In the genomic region with DNA sequence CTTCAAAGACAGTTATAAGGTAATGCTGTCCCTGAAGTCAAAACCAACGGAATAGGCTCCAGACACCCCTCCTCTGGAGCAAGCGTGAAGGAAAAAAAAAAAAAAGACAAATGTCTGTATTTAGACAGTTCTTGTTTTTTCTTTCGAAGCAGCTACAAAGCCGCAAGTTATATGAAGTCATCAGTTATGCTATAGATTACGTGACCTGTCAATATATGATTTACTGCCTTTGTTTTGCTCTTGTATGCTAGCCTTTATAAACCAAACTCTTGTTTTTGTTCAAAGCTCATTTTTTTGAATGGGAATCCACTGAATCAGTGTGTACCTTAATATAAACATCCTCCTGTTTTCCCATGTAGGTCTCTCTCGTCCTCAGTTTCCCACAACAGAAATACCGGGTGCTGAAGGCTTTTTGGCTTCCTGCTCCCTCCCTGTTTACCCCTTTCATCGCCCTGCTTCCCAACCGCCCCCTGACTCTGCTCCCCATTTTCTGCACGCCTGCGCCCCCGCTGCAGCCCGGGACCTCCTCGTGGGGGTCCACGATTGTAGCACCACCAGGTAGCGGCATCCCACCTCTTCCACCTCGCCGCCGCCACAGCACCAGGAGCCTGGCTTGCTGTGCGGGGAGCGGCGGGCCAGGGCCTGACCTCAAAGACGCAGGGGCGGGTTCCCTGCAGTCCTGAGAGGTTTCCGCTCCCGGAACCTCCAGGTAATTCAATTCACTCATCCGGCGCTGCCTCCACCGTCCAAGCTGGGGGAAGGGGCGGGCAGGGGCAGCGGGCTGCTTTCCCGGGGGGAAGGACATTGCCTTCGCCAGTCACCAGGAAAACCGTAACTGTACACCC, we compare ENCODE assay signal across 24 cellular contexts.
"Had no signal": no experiment of that assay in that cellular context is flagged by ENCODE, and none has a peak within 500 bp of the region (broad histone marks: within the 10 kb centered on the region; RNA-seq: fewer than 3 reads in every experiment).

No MANE protein-coding gene starts in this region.

- H3K4me1 Mint-ChIP-seq: endodermal cell, nephron progenitor cell had no signal

- FAIRE-seq: urothelium cell line had no signal

- H3K36me3 ChIP-seq: breast epithelium, esophagus muscularis mucosa, heart right ventricle, left lung, transverse colon had no signal

- H3K27ac ChIP-seq: breast epithelium, esophagus muscularis mucosa, foreskin keratinocyte, heart right ventricle, left lung, transverse colon had no signal

- DNase-seq: activated CD4-positive, alpha-beta T cell treated with anti-CD3 and anti-CD28 coated beads for 48 hours; activated CD4-positive, alpha-beta T cell treated with anti-CD3 and anti-CD28 coated beads, Interleukin-2, amount 50 U/mL, for 48 hours; activated CD8-positive, alpha-beta memory T cell treated with anti-CD3 and anti-CD28 coated beads, Interleukin-2, amount 50 U/mL, for 4 hours; activated effector memory CD4-positive, alpha-beta T cell treated with anti-CD3 and anti-CD28 coated beads, Interleukin-2, amount 50 U/mL, for 16 hours; activated naive CD4-positive, alpha-beta T cell treated with anti-CD3 and anti-CD28 coated beads, Interleukin-2, amount 10 ng/mL, durations not matched to agents 7 days and 5 days; activated T-cell treated with anti-CD3 and anti-CD28 coated beads, Interleukin-2, amount 50 U/mL, for 1 hour; central memory CD4-positive, alpha-beta T cell; endodermal cell; foreskin keratinocyte; heart right ventricle; kidney glomerular epithelial cell; nephron progenitor cell; nucleus accumbens; stimulated activated CD4-positive, alpha-beta T cell treated with anti-CD3 and anti-CD28 coated beads, Interleukin-15, amount 100 ng/mL, for 24 hours; stimulated activated CD4-positive, alpha-beta T cell treated with anti-CD3 and anti-CD28 coated beads, Interleukin-2, amount 100 ng/mL, for 24 hours; stimulated activated naive CD4-positive, alpha-beta T cell treated with Interleukin-2 at 50 U/mL for 16 hours; transverse colon had no signal

- H3K4me3 ChIP-seq: esophagus muscularis mucosa, heart right ventricle, left lung, transverse colon had no signal

- H3K9me3 ChIP-seq: transverse colon had no signal

- H3K27ac Mint-ChIP-seq: activated naive CD4-positive, alpha-beta T cell treated with anti-CD3 and anti-CD28 coated beads, Interleukin-2, amount 10 ng/mL, durations not matched to agents 7 days and 5 days; activated T-helper 1 cell treated with anti-CD3 and anti-CD28 coated beads, Interleukin-12 subunit alpha, Interleukin-12 subunit beta, Interleukin-2, Interleukin-4 antibody, amounts not matched to agents 30 ng/mL and 10 ng/mL and 1 ng/mL, durations not matched to agents 14 hours and 24 hours and 36 hours; dendritic cell treated with granulocyte-macrophage colony-stimulating factor and Interleukin-4, amounts not matched to agents 40 ng/mL and 50 ng/mL, for 4 days; endodermal cell; nephron progenitor cell had no signal

- H3K4me1 ChIP-seq: breast epithelium, foreskin keratinocyte, transverse colon had no signal

- H3K4me3 Mint-ChIP-seq: activated naive CD4-positive, alpha-beta T cell treated with anti-CD3 and anti-CD28 coated beads, Interleukin-2, amount 10 ng/mL, durations not matched to agents 7 days and 5 days; activated T-helper 1 cell treated with anti-CD3 and anti-CD28 coated beads, Interleukin-12 subunit alpha, Interleukin-12 subunit beta, Interleukin-2, Interleukin-4 antibody, amounts not matched to agents 30 ng/mL and 10 ng/mL and 1 ng/mL, durations not matched to agents 14 hours and 24 hours and 36 hours; dendritic cell treated with granulocyte-macrophage colony-stimulating factor and Interleukin-4, amounts not matched to agents 40 ng/mL and 50 ng/mL, for 4 days; endodermal cell; nephron progenitor cell had no signal

- ATAC-seq: foreskin keratinocyte, heart right ventricle, left lung, right cardiac atrium had no signal
